Comparison of ENCODE assay signal across 1 cellular context in the genomic region with DNA sequence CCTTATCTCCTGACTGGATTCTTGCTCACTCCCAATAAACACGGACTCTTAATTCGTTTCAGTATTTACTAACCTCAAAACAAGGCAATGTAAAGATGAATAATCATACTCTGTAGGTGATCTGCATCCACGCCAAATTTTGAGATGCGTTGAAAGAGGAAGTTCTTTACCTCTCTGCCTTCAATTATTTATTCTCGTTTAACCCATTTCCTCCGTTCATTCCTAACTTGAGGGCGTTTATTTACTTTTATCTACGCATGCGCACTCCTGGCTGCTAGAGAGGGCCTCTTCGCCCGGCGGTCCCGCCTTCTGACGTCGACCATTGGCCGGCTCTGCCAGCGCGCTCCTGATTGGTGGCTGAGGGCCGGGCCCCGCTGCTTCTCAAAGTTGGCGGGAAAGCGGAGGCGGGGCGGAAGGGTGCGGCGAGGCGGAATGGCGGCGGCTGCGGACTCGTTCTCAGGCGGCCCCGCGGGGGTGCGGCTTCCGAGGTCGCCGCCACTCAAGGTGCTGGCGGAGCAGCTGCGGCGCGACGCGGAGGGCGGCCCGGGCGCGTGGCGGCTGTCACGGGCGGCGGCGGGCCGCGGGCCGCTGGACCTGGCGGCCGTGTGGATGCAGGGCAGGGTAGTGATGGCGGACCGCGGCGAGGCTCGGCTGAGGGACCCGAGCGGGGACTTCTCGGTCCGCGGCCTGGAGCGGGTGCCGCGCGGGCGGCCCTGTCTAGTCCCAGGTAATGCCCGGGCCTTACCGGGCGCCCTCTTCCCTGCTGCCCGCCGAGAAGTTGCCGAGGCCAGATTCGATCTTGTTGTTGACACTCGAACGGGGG.
TF ChIP-seq lines count a peak whose summit lies in the region.

Gene RMI2 (plus strand): TSS at position 420 of the 823 bp plus-strand sequence. CDS start 13 bp downstream, at position 433.

TF ChIP-seq in HepG2, 621 proteins besides CTCF, POLR2A, EP300 and RAD21 (continued from another document and continues in another):
- TF ChIP-seq ZNF333 (CRISPR knock-in tag; IDR thresholded peaks at IDR 0.05; ENCODE audit: borderline replicate concordance) = peak; percentile 70; the same call in 1 of the 2 replicates
- TF ChIP-seq MNT (IDR thresholded peaks at IDR 0.05) = peak; percentile 33; the same call in 1 of the 2 replicates
- no peak for TF ChIP-seq EHMT2 (IDR thresholded peaks at IDR 0.05; ENCODE audit: borderline replicate concordance, low read depth, low read length)
- TF ChIP-seq, protein P1, sequence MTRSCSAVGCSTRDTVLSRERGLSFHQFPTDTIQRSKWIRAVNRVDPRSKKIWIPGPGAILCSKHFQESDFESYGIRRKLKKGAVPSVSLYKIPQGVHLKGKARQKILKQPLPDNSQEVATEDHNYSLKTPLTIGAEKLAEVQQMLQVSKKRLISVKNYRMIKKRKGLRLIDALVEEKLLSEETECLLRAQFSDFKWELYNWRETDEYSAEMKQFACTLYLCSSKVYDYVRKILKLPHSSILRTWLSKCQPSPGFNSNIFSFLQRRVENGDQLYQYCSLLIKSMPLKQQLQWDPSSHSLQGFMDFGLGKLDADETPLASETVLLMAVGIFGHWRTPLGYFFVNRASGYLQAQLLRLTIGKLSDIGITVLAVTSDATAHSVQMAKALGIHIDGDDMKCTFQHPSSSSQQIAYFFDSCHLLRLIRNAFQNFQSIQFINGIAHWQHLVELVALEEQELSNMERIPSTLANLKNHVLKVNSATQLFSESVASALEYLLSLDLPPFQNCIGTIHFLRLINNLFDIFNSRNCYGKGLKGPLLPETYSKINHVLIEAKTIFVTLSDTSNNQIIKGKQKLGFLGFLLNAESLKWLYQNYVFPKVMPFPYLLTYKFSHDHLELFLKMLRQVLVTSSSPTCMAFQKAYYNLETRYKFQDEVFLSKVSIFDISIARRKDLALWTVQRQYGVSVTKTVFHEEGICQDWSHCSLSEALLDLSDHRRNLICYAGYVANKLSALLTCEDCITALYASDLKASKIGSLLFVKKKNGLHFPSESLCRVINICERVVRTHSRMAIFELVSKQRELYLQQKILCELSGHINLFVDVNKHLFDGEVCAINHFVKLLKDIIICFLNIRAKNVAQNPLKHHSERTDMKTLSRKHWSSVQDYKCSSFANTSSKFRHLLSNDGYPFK (CRISPR knock-in tag; IDR thresholded peaks at IDR 0.05; ENCODE audit: borderline replicate concordance) = peak; percentile 77; the same call in 1 of the 2 replicates
- no peak for TF ChIP-seq GTF2F1 (IDR thresholded peaks at IDR 0.05; ENCODE audit: low read length)
- TF ChIP-seq, protein P2, sequence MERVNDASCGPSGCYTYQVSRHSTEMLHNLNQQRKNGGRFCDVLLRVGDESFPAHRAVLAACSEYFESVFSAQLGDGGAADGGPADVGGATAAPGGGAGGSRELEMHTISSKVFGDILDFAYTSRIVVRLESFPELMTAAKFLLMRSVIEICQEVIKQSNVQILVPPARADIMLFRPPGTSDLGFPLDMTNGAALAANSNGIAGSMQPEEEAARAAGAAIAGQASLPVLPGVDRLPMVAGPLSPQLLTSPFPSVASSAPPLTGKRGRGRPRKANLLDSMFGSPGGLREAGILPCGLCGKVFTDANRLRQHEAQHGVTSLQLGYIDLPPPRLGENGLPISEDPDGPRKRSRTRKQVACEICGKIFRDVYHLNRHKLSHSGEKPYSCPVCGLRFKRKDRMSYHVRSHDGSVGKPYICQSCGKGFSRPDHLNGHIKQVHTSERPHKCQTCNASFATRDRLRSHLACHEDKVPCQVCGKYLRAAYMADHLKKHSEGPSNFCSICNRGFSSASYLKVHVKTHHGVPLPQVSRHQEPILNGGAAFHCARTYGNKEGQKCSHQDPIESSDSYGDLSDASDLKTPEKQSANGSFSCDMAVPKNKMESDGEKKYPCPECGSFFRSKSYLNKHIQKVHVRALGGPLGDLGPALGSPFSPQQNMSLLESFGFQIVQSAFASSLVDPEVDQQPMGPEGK (CRISPR knock-in tag; IDR thresholded peaks at IDR 0.05) = no peak; the same call in 1 of the 2 replicates
- no peak for TF ChIP-seq ATM (IDR thresholded peaks at IDR 0.05; ENCODE audit: borderline replicate concordance)
- TF ChIP-seq, protein P3, sequence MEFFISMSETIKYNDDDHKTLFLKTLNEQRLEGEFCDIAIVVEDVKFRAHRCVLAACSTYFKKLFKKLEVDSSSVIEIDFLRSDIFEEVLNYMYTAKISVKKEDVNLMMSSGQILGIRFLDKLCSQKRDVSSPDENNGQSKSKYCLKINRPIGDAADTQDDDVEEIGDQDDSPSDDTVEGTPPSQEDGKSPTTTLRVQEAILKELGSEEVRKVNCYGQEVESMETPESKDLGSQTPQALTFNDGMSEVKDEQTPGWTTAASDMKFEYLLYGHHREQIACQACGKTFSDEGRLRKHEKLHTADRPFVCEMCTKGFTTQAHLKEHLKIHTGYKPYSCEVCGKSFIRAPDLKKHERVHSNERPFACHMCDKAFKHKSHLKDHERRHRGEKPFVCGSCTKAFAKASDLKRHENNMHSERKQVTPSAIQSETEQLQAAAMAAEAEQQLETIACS (CRISPR knock-in tag; IDR thresholded peaks at IDR 0.05) = no peak
- TF ChIP-seq JARID2 (CRISPR knock-in tag; IDR thresholded peaks at IDR 0.05; ENCODE audit: insufficient replicate concordance) = no peak
- peak; percentile 86; the same call in 1 of the 2 replicates for TF ChIP-seq MYPOP (CRISPR knock-in tag; IDR thresholded peaks at IDR 0.05)
- TF ChIP-seq, protein P4, sequence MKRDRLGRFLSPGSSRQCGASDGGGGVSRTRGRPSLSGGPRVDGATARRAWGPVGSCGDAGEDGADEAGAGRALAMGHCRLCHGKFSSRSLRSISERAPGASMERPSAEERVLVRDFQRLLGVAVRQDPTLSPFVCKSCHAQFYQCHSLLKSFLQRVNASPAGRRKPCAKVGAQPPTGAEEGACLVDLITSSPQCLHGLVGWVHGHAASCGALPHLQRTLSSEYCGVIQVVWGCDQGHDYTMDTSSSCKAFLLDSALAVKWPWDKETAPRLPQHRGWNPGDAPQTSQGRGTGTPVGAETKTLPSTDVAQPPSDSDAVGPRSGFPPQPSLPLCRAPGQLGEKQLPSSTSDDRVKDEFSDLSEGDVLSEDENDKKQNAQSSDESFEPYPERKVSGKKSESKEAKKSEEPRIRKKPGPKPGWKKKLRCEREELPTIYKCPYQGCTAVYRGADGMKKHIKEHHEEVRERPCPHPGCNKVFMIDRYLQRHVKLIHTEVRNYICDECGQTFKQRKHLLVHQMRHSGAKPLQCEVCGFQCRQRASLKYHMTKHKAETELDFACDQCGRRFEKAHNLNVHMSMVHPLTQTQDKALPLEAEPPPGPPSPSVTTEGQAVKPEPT (CRISPR knock-in tag; IDR thresholded peaks at IDR 0.05; ENCODE audit: low read depth) = 0 out of 2 replicates have a peak, but pooled peaks have one; percentile 37
- peak; percentile 97 for TF ChIP-seq ZNF878 (CRISPR knock-in tag; IDR thresholded peaks at IDR 0.05)
- TF ChIP-seq, protein P5, sequence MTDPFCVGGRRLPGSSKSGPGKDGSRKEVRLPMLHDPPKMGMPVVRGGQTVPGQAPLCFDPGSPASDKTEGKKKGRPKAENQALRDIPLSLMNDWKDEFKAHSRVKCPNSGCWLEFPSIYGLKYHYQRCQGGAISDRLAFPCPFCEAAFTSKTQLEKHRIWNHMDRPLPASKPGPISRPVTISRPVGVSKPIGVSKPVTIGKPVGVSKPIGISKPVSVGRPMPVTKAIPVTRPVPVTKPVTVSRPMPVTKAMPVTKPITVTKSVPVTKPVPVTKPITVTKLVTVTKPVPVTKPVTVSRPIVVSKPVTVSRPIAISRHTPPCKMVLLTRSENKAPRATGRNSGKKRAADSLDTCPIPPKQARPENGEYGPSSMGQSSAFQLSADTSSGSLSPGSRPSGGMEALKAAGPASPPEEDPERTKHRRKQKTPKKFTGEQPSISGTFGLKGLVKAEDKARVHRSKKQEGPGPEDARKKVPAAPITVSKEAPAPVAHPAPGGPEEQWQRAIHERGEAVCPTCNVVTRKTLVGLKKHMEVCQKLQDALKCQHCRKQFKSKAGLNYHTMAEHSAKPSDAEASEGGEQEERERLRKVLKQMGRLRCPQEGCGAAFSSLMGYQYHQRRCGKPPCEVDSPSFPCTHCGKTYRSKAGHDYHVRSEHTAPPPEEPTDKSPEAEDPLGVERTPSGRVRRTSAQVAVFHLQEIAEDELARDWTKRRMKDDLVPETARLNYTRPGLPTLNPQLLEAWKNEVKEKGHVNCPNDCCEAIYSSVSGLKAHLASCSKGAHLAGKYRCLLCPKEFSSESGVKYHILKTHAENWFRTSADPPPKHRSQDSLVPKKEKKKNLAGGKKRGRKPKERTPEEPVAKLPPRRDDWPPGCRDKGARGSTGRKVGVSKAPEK (CRISPR knock-in tag; IDR thresholded peaks at IDR 0.05; ENCODE audit: borderline replicate concordance) = no peak
- TF ChIP-seq TGIF2 (CRISPR knock-in tag; IDR thresholded peaks at IDR 0.05) = peak; percentile 95
- TF ChIP-seq, protein P6, sequence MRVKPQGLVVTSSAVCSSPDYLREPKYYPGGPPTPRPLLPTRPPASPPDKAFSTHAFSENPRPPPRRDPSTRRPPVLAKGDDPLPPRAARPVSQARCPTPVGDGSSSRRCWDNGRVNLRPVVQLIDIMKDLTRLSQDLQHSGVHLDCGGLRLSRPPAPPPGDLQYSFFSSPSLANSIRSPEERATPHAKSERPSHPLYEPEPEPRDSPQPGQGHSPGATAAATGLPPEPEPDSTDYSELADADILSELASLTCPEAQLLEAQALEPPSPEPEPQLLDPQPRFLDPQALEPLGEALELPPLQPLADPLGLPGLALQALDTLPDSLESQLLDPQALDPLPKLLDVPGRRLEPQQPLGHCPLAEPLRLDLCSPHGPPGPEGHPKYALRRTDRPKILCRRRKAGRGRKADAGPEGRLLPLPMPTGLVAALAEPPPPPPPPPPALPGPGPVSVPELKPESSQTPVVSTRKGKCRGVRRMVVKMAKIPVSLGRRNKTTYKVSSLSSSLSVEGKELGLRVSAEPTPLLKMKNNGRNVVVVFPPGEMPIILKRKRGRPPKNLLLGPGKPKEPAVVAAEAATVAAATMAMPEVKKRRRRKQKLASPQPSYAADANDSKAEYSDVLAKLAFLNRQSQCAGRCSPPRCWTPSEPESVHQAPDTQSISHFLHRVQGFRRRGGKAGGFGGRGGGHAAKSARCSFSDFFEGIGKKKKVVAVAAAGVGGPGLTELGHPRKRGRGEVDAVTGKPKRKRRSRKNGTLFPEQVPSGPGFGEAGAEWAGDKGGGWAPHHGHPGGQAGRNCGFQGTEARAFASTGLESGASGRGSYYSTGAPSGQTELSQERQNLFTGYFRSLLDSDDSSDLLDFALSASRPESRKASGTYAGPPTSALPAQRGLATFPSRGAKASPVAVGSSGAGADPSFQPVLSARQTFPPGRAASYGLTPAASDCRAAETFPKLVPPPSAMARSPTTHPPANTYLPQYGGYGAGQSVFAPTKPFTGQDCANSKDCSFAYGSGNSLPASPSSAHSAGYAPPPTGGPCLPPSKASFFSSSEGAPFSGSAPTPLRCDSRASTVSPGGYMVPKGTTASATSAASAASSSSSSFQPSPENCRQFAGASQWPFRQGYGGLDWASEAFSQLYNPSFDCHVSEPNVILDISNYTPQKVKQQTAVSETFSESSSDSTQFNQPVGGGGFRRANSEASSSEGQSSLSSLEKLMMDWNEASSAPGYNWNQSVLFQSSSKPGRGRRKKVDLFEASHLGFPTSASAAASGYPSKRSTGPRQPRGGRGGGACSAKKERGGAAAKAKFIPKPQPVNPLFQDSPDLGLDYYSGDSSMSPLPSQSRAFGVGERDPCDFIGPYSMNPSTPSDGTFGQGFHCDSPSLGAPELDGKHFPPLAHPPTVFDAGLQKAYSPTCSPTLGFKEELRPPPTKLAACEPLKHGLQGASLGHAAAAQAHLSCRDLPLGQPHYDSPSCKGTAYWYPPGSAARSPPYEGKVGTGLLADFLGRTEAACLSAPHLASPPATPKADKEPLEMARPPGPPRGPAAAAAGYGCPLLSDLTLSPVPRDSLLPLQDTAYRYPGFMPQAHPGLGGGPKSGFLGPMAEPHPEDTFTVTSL (CRISPR knock-in tag; IDR thresholded peaks at IDR 0.05; ENCODE audit: borderline replicate concordance) = no peak
- TF ChIP-seq FOXM1 (CRISPR knock-in tag; IDR thresholded peaks at IDR 0.05) = no peak
- no peak for TF ChIP-seq ZBTB21 (CRISPR knock-in tag; IDR thresholded peaks at IDR 0.05)
- no peak for TF ChIP-seq ZNF616 (CRISPR knock-in tag; IDR thresholded peaks at IDR 0.05; ENCODE audit: low read depth)
- TF ChIP-seq HMG20A (CRISPR knock-in tag; IDR thresholded peaks at IDR 0.05; ENCODE audit: borderline replicate concordance) = no peak
- TF ChIP-seq THAP11 (CRISPR knock-in tag; IDR thresholded peaks at IDR 0.05) = peak; percentile 80
- no peak for TF ChIP-seq ZNF615 (CRISPR knock-in tag; IDR thresholded peaks at IDR 0.05; ENCODE audit: borderline replicate concordance)
- TF ChIP-seq HNRNPUL1 (IDR thresholded peaks at IDR 0.05; ENCODE audit: low read depth, low read length) = no peak
- TF ChIP-seq SOX13 (IDR thresholded peaks at IDR 0.05) = no peak
- TF ChIP-seq SOX13 (CRISPR knock-in tag; conservative IDR thresholded peaks at IDR 0.05 in 1 of 2, IDR thresholded peaks at IDR 0.05 in 1 of 2) = peak in 1 of 2 experiments; percentile 31; a peak in 1 of 4 replicates
- no peak; the same call in none of the 2 replicates for TF ChIP-seq ZNF136 (CRISPR knock-in tag; IDR thresholded peaks at IDR 0.05; ENCODE audit: low read depth)
- no peak for TF ChIP-seq SRSF1 (optimal IDR thresholded peaks at IDR 0.05; ENCODE audit: low read depth, low read length)
- peak; percentile 98 for TF ChIP-seq SP2 (CRISPR knock-in tag; IDR thresholded peaks at IDR 0.05)
- peak; percentile 94 for TF ChIP-seq SALL2 (CRISPR knock-in tag; IDR thresholded peaks at IDR 0.05)
- TF ChIP-seq MEIS1 (CRISPR knock-in tag; IDR thresholded peaks at IDR 0.05; ENCODE audit: borderline replicate concordance) = peak; percentile 45; the same call in 1 of the 2 replicates
- TF ChIP-seq, protein P7, sequence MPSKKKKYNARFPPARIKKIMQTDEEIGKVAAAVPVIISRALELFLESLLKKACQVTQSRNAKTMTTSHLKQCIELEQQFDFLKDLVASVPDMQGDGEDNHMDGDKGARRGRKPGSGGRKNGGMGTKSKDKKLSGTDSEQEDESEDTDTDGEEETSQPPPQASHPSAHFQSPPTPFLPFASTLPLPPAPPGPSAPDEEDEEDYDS (CRISPR knock-in tag; IDR thresholded peaks at IDR 0.05) = peak; percentile 92
- TF ChIP-seq SSRP1 (CRISPR knock-in tag; IDR thresholded peaks at IDR 0.05) = no peak
- peak; percentile 40; the same call in 1 of the 2 replicates for TF ChIP-seq ZNF557 (CRISPR knock-in tag; IDR thresholded peaks at IDR 0.05)
- peak; percentile 82; the same call in 1 of the 2 replicates for TF ChIP-seq ZSCAN20 (CRISPR knock-in tag; IDR thresholded peaks at IDR 0.05; ENCODE audit: borderline replicate concordance)
